ENCODE assay signal across 27 cellular contexts in genomic region chrX:136810493-136810892, GRCh38. TPM values are rescaled to one million over a fixed set of nuclear protein-coding genes. Genes with fewer than 3 reads are reported as not detected.
DNase-seq lines count a peak whose midpoint lies in the region; ATAC-seq and TF ChIP-seq lines count a peak whose summit lies in the region.
"Had no signal": no experiment of that assay in that cellular context is flagged by ENCODE, and none has a peak within 500 bp of the region (broad histone marks: within the 10 kb centered on the region; RNA-seq: fewer than 3 reads in every experiment).

No MANE protein-coding gene starts in this region.

- 64% methylated on average over 3 of the region's 3 CpGs for WGBS in mammary epithelial cell (ENCODE audit: low coverage, missing lambda C conversion rate)

- TF ChIP-seq CTCF in dorsolateral prefrontal cortex (IDR thresholded peaks at IDR 0.05 in 54 of 56, conservative IDR thresholded peaks at IDR 0.05 in 2 of 56; ENCODE audit: low read depth in 1 of 56, partially characterized antibody in 56 of 56): no peak
- TF ChIP-seq CTCF in mammary epithelial cell (conservative IDR thresholded peaks at IDR 0.05 in 1 of 2, IDR thresholded peaks at IDR 0.05 in 1 of 2; ENCODE audit: extremely low read depth in 1 of 2, insufficient read depth in 1 of 2, low read depth in 1 of 2, low read length in 2 of 2): no peak

- H4K20me1 ChIP-seq in mammary epithelial cell (ENCODE audit: insufficient read depth, low read length): no peaks in the 10 kb centered on the region

- peaks cover 6% of the 10 kb centered on the region for H3K4me1 Mint-ChIP-seq in activated naive CD4-positive, alpha-beta T cell treated with anti-CD3 and anti-CD28 coated beads, Interleukin-2, amount 50 U/mL, for 24 hours
- H3K4me1 Mint-ChIP-seq in T-helper 1 cell treated with Interleukin-12 subunit alpha and Interleukin-12 subunit beta and Interleukin-4 antibody, amounts not matched to agents 30 μg/mL and 1 μg/mL, for 36 hours (ENCODE audit: low read depth): peaks cover 16% of the 10 kb centered on the region
- H3K4me1 Mint-ChIP-seq in activated naive CD8-positive, alpha-beta T cell treated with anti-CD3 and anti-CD28 coated beads for 36 hours: peaks cover 3% of the 10 kb centered on the region
- H3K4me1 Mint-ChIP-seq: mesothelial cell of epicardium; stimulated activated memory B cell treated with anti-CD40 and anti-IgM and Interleukin-4, amounts not matched to agents 10 μg/mL and 1 μg/mL and 100 μg/mL, for 72 hours had no signal

- no peaks in the 10 kb centered on the region for H3K4me1 ChIP-seq in mammary epithelial cell (ENCODE audit: insufficient read depth, low read length)
- H3K4me1 ChIP-seq: ascending aorta, gastroesophageal sphincter, left ventricle myocardium inferior, vagina had no signal

- H3K27ac ChIP-seq in dorsolateral prefrontal cortex (no peak overlapping the region), mammary epithelial cell (ENCODE audit: insufficient read depth, low read depth, low read length) (no peak overlapping the region)
- H3K27ac ChIP-seq: ascending aorta, C4-2B, gastroesophageal sphincter, left ventricle myocardium inferior, PC-9, thoracic aorta, vagina had no signal

- no peaks in the 10 kb centered on the region for H3K27me3 Mint-ChIP-seq in activated naive CD4-positive, alpha-beta T cell treated with anti-CD3 and anti-CD28 coated beads, Interleukin-2, amount 50 U/mL, for 24 hours
- no peaks in the 10 kb centered on the region for H3K27me3 Mint-ChIP-seq in T-helper 1 cell treated with Interleukin-12 subunit alpha and Interleukin-12 subunit beta and Interleukin-4 antibody, amounts not matched to agents 30 μg/mL and 1 μg/mL, for 36 hours (ENCODE audit: low read depth)
- H3K27me3 Mint-ChIP-seq in activated naive CD8-positive, alpha-beta T cell treated with anti-CD3 and anti-CD28 coated beads for 36 hours: no peaks in the 10 kb centered on the region
- H3K27me3 Mint-ChIP-seq: naive thymus-derived CD8-positive, alpha-beta T cell; stimulated activated memory B cell treated with anti-CD40 and anti-IgM and Interleukin-4, amounts not matched to agents 10 μg/mL and 1 μg/mL and 100 μg/mL, for 72 hours had no signal

- H3K4me3 Mint-ChIP-seq in activated naive CD4-positive, alpha-beta T cell treated with anti-CD3 and anti-CD28 coated beads, Interleukin-2, amount 50 U/mL, for 24 hours: no peak overlapping the region
- H3K4me3 Mint-ChIP-seq in T-helper 1 cell treated with Interleukin-12 subunit alpha and Interleukin-12 subunit beta and Interleukin-4 antibody, amounts not matched to agents 30 μg/mL and 1 μg/mL, for 36 hours: peak overlapping the region; percentile 51
- H3K4me3 Mint-ChIP-seq in activated naive CD8-positive, alpha-beta T cell treated with anti-CD3 and anti-CD28 coated beads for 36 hours: no peak overlapping the region
- H3K4me3 Mint-ChIP-seq: mesothelial cell of epicardium; stimulated activated memory B cell treated with anti-CD40 and anti-IgM and Interleukin-4, amounts not matched to agents 10 μg/mL and 1 μg/mL and 100 μg/mL, for 72 hours had no signal

- H3K79me2 ChIP-seq in mammary epithelial cell (ENCODE audit: insufficient read depth, low read length): no peaks in the 10 kb centered on the region

- H3K4me2 ChIP-seq in mammary epithelial cell (ENCODE audit: insufficient read depth, low read depth, low read length): no peak overlapping the region
- H3K4me2 ChIP-seq: PC-9, smooth muscle cell had no signal

- no peak overlapping the region for H3K9ac ChIP-seq in mammary epithelial cell (ENCODE audit: insufficient read depth, low read length)

- no peaks in the 10 kb centered on the region for H3K36me3 ChIP-seq in mammary epithelial cell (ENCODE audit: insufficient read depth, low read length)
- H3K36me3 ChIP-seq: gastroesophageal sphincter, thoracic aorta, vagina had no signal

- H3K27me3 ChIP-seq in dorsolateral prefrontal cortex (peaks cover 0 to 46% (median 6%) of the 10 kb centered on the region in 45 donors), mammary epithelial cell (ENCODE audit: insufficient read depth, low read length) (no peaks in the 10 kb centered on the region)
- H3K27me3 ChIP-seq: ascending aorta, gastroesophageal sphincter, vagina had no signal

- H3K36me3 Mint-ChIP-seq in activated naive CD4-positive, alpha-beta T cell treated with anti-CD3 and anti-CD28 coated beads, Interleukin-2, amount 50 U/mL, for 24 hours: peaks cover 1% of the 10 kb centered on the region
- peaks cover 11% of the 10 kb centered on the region for H3K36me3 Mint-ChIP-seq in T-helper 1 cell treated with Interleukin-12 subunit alpha and Interleukin-12 subunit beta and Interleukin-4 antibody, amounts not matched to agents 30 μg/mL and 1 μg/mL, for 36 hours (ENCODE audit: low read depth)
- peaks cover 1% of the 10 kb centered on the region for H3K36me3 Mint-ChIP-seq in activated naive CD8-positive, alpha-beta T cell treated with anti-CD3 and anti-CD28 coated beads for 36 hours
- H3K36me3 Mint-ChIP-seq: naive thymus-derived CD8-positive, alpha-beta T cell; stimulated activated memory B cell treated with anti-CD40 and anti-IgM and Interleukin-4, amounts not matched to agents 10 μg/mL and 1 μg/mL and 100 μg/mL, for 72 hours had no signal

- BruUV-seq in mammary epithelial cell (replicated peaks; lab: Mats Ljungman, UMichigan): no TSS peak

- H3K4me3 ChIP-seq in dorsolateral prefrontal cortex (no peak overlapping the region), mammary epithelial cell (replicated peaks in 1 of 3; ENCODE audit: insufficient read depth in 1 of 3, low read depth in 2 of 3, low read length in 3 of 3) (no peak overlapping the region)
- H3K4me3 ChIP-seq: ascending aorta, gastroesophageal sphincter, left ventricle myocardium inferior, PC-9, smooth muscle cell, thoracic aorta, vagina had no signal

- DNase-seq in activated naive CD4-positive, alpha-beta T cell treated with anti-CD3 and anti-CD28 coated beads, Interleukin-2, amount 50 U/mL, for 16 hours: no peak
- DNase-seq in activated naive CD8-positive, alpha-beta T cell treated with anti-CD3 and anti-CD28 coated beads for 36 hours: no peak
- no peak for DNase-seq in effector CD8-positive, alpha-beta T cell (lab: John Stamatoyannopoulos, UW)
- no peak for DNase-seq in dorsolateral prefrontal cortex
- DNase-seq in mammary epithelial cell: no peak
- DNase-seq: activated CD4-positive, CD25-positive, alpha-beta regulatory T cell treated with anti-CD3 and anti-CD28 coated beads, Interleukin-2, amount 50 U/mL, for 72 hours; activated CD8-positive, alpha-beta memory T cell treated with anti-CD3 and anti-CD28 coated beads, Interleukin-2, amount 50 U/mL, for 4 hours; caudate nucleus; hippocampal formation; left ventricle myocardium inferior; NCI-H1417 treated with DMSO at 0.1 percent for 48 hours; NCI-H510A treated with DMSO at 0.1 percent for 48 hours; PC-9; retina; Right ventricle myocardium superior had no signal

- CTCF ChIA-PET in mammary epithelial cell (lab: Charles Lee; ENCODE audit: low non-redundant PET): no interaction called here

- no peak for ATAC-seq in HG02884 (IDR thresholded peaks at IDR 0.05; ENCODE audit: unreplicated experiment)
- ATAC-seq: gastroesophageal sphincter; stimulated activated memory B cell treated with anti-CD40 and anti-IgM and Interleukin-4, amounts not matched to agents 10 μg/mL and 1 μg/mL and 100 μg/mL, for 72 hours had no signal

- no peaks in the 10 kb centered on the region for H3K9me3 Mint-ChIP-seq in activated naive CD4-positive, alpha-beta T cell treated with anti-CD3 and anti-CD28 coated beads, Interleukin-2, amount 50 U/mL, for 24 hours
- peaks cover 3% of the 10 kb centered on the region for H3K9me3 Mint-ChIP-seq in T-helper 1 cell treated with Interleukin-12 subunit alpha and Interleukin-12 subunit beta and Interleukin-4 antibody, amounts not matched to agents 30 μg/mL and 1 μg/mL, for 36 hours
- no peaks in the 10 kb centered on the region for H3K9me3 Mint-ChIP-seq in activated naive CD8-positive, alpha-beta T cell treated with anti-CD3 and anti-CD28 coated beads for 36 hours
- H3K9me3 Mint-ChIP-seq: naive thymus-derived CD8-positive, alpha-beta T cell; stimulated activated memory B cell treated with anti-CD40 and anti-IgM and Interleukin-4, amounts not matched to agents 10 μg/mL and 1 μg/mL and 100 μg/mL, for 72 hours had no signal

- intact Hi-C loops in dorsolateral prefrontal cortex (cut with DNase I) (no loop called here), mammary epithelial cell (cut with micrococcal nuclease) (no loop called here)

- H3K27ac Mint-ChIP-seq in activated naive CD4-positive, alpha-beta T cell treated with anti-CD3 and anti-CD28 coated beads, Interleukin-2, amount 50 U/mL, for 24 hours: peak overlapping the region; percentile 65
- H3K27ac Mint-ChIP-seq in T-helper 1 cell treated with Interleukin-12 subunit alpha and Interleukin-12 subunit beta and Interleukin-4 antibody, amounts not matched to agents 30 μg/mL and 1 μg/mL, for 36 hours: peak overlapping the region; percentile 86
- peak overlapping the region; percentile 42 for H3K27ac Mint-ChIP-seq in activated naive CD8-positive, alpha-beta T cell treated with anti-CD3 and anti-CD28 coated beads for 36 hours
- H3K27ac Mint-ChIP-seq: mesothelial cell of epicardium; stimulated activated memory B cell treated with anti-CD40 and anti-IgM and Interleukin-4, amounts not matched to agents 10 μg/mL and 1 μg/mL and 100 μg/mL, for 72 hours had no signal

- no peaks in the 10 kb centered on the region for H3K9me3 ChIP-seq in mammary epithelial cell (replicated peaks; ENCODE audit: insufficient read depth, low read length)
- H3K9me3 ChIP-seq: ascending aorta, gastroesophageal sphincter, left ventricle myocardium inferior, thoracic aorta, vagina had no signal

- in situ Hi-C loops in mammary epithelial cell (cut with MboI; ENCODE audit: low sequenced_read_pairs in 2 of 2): no loop called here

- no peak overlapping the region for H2AFZ ChIP-seq in mammary epithelial cell (ENCODE audit: low read depth, low read length)
- H2AFZ ChIP-seq: PC-9 had no signal

- dilution Hi-C loops in mammary epithelial cell (cut with HindIII; ENCODE audit: low sequenced_read_pairs): no loop called here

RNA-seq across cellular contexts. Expression of gene ARHGEF6, which starts 29.8 kb away (rescaled TPM):
- 10 to 100 TPM; 34.4 to 34.5 TPM for total RNA-seq in activated naive CD8-positive, alpha-beta T cell treated with anti-CD3 and anti-CD28 coated beads for 36 hours
- total RNA-seq in dorsolateral prefrontal cortex (10 to 100 TPM; 17.3 to 41.6 (median 28.0) TPM), mammary epithelial cell (1 to 10 TPM in 1 of 2 donors, under 1 TPM in 1; 0.26 to 3.2 TPM)
- 0.10 TPM for polyA plus RNA-seq in mammary epithelial cell
- polyA minus RNA-seq in mammary epithelial cell: not detected

Comparison
In these comparisons a context has a peak if more than half of its experiments do, and no peak if none do; other contexts are left out.
1. RNA of gene ARHGEF6, which starts 29.8 kb away (total RNA-seq): 34.4 to 34.5 TPM in activated naive CD8-positive, alpha-beta T cell treated with anti-CD3 and anti-CD28 coated beads for 36 hours and 17.3 to 41.6 TPM in dorsolateral prefrontal cortex; 0.26 to 3.2 TPM in mammary epithelial cell; every median in the first group is over 4 times any median in the second.
2. Peak in every context shown above with its lines, with median percentiles within 50 percentile points of each other: H3K27ac Mint-ChIP-seq.